In the genomic region with DNA sequence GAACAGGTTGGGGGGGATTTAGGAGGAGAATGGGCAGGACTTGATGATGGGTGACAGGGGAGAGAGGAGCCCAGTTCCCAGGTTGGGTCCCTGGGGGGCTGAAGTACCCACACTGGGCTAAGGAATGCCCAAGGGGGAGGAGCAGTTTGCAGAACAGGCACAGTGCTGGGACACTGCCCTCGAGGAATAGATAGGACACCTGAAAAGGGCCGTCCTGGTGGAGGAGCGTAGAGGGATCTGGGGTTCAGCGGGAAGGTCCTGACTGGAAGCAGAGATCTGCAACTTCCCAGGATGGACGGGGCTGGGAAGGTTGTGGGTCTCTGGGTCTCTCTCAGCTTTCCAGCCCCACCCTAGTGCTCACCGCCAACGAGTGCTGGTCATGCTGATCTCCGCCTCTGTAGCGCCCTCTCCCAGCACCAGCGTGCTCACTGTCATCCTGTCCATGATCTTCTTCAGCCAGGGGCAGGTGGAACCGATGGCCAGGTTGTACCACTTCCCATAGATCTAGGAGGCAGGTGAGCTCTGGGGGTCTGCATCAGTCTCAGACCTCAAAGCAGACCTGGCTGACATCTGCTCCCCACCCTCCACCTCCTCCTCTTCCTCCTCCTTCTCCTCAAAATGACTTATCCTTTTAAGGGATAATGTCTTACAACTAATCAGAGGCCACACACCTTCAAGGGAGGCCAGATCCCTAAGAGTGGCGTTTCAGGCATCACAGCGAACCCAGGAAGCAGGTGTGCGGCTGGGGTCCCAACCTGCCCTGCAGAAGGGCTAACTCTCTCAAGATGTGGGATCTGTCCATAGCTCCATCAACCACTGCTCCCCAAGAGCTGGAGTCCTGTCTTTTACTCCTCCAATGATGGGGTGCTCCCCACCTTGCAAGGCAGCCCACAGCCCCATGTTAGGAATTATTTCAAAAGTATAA, we compare ENCODE assay signal across 1 cellular context.
TF ChIP-seq lines count a peak whose summit lies in the region.

No MANE protein-coding gene starts in this region.

TF ChIP-seq in HepG2, 621 proteins besides CTCF, POLR2A, EP300 and RAD21 (continued from another document and continues in another):
- TF ChIP-seq, protein P1, sequence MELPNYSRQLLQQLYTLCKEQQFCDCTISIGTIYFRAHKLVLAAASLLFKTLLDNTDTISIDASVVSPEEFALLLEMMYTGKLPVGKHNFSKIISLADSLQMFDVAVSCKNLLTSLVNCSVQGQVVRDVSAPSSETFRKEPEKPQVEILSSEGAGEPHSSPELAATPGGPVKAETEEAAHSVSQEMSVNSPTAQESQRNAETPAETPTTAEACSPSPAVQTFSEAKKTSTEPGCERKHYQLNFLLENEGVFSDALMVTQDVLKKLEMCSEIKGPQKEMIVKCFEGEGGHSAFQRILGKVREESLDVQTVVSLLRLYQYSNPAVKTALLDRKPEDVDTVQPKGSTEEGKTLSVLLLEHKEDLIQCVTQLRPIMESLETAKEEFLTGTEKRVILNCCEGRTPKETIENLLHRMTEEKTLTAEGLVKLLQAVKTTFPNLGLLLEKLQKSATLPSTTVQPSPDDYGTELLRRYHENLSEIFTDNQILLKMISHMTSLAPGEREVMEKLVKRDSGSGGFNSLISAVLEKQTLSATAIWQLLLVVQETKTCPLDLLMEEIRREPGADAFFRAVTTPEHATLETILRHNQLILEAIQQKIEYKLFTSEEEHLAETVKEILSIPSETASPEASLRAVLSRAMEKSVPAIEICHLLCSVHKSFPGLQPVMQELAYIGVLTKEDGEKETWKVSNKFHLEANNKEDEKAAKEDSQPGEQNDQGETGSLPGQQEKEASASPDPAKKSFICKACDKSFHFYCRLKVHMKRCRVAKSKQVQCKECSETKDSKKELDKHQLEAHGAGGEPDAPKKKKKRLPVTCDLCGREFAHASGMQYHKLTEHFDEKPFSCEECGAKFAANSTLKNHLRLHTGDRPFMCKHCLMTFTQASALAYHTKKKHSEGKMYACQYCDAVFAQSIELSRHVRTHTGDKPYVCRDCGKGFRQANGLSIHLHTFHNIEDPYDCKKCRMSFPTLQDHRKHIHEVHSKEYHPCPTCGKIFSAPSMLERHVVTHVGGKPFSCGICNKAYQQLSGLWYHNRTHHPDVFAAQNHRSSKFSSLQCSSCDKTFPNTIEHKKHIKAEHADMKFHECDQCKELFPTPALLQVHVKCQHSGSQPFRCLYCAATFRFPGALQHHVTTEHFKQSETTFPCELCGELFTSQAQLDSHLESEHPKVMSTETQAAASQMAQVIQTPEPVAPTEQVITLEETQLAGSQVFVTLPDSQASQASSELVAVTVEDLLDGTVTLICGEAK (IDR thresholded peaks at IDR 0.05) = no peak
- TF ChIP-seq, protein P1 (CRISPR knock-in tag; IDR thresholded peaks at IDR 0.05) = 0 out of 2 replicates have a peak, but pooled peaks have one; percentile 36
- TF ChIP-seq TBX2 (CRISPR knock-in tag; IDR thresholded peaks at IDR 0.05; ENCODE audit: borderline replicate concordance) (peak; percentile 49; the same call in 1 of the 2 replicates), ZNF891 (CRISPR knock-in tag; IDR thresholded peaks at IDR 0.05) (no peak), ZNF441 (CRISPR knock-in tag; IDR thresholded peaks at IDR 0.05; ENCODE audit: borderline replicate concordance) (no peak), ZNF180 (CRISPR knock-in tag; IDR thresholded peaks at IDR 0.05; ENCODE audit: borderline replicate concordance, low read depth) (no peak), ZNF782 (CRISPR knock-in tag; IDR thresholded peaks at IDR 0.05; ENCODE audit: borderline replicate concordance) (no peak), SP1 (IDR thresholded peaks at IDR 0.05) (no peak), SP1 (CRISPR knock-in tag; IDR thresholded peaks at IDR 0.05) (no peak), SMYD3 (CRISPR knock-in tag; IDR thresholded peaks at IDR 0.05) (no peak), ZNF768 (CRISPR knock-in tag; IDR thresholded peaks at IDR 0.05) (peak; percentile 53; the same call in 1 of the 2 replicates), SRSF1 (optimal IDR thresholded peaks at IDR 0.05; ENCODE audit: low read depth, low read length) (no peak), ARHGAP35 (CRISPR knock-in tag; IDR thresholded peaks at IDR 0.05; ENCODE audit: borderline replicate concordance) (no peak), ZNF331 (CRISPR knock-in tag; IDR thresholded peaks at IDR 0.05) (no peak; the same call in 1 of the 2 replicates), SAFB2 (CRISPR knock-in tag; IDR thresholded peaks at IDR 0.05; ENCODE audit: borderline replicate concordance, low read depth) (no peak), RBAK (CRISPR knock-in tag; IDR thresholded peaks at IDR 0.05) (no peak)
- TF ChIP-seq, protein P2, sequence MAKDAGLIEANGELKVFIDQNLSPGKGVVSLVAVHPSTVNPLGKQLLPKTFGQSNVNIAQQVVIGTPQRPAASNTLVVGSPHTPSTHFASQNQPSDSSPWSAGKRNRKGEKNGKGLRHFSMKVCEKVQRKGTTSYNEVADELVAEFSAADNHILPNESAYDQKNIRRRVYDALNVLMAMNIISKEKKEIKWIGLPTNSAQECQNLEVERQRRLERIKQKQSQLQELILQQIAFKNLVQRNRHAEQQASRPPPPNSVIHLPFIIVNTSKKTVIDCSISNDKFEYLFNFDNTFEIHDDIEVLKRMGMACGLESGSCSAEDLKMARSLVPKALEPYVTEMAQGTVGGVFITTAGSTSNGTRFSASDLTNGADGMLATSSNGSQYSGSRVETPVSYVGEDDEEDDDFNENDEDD (CRISPR knock-in tag; IDR thresholded peaks at IDR 0.05; ENCODE audit: borderline replicate concordance) = no peak
- TF ChIP-seq, protein P3, sequence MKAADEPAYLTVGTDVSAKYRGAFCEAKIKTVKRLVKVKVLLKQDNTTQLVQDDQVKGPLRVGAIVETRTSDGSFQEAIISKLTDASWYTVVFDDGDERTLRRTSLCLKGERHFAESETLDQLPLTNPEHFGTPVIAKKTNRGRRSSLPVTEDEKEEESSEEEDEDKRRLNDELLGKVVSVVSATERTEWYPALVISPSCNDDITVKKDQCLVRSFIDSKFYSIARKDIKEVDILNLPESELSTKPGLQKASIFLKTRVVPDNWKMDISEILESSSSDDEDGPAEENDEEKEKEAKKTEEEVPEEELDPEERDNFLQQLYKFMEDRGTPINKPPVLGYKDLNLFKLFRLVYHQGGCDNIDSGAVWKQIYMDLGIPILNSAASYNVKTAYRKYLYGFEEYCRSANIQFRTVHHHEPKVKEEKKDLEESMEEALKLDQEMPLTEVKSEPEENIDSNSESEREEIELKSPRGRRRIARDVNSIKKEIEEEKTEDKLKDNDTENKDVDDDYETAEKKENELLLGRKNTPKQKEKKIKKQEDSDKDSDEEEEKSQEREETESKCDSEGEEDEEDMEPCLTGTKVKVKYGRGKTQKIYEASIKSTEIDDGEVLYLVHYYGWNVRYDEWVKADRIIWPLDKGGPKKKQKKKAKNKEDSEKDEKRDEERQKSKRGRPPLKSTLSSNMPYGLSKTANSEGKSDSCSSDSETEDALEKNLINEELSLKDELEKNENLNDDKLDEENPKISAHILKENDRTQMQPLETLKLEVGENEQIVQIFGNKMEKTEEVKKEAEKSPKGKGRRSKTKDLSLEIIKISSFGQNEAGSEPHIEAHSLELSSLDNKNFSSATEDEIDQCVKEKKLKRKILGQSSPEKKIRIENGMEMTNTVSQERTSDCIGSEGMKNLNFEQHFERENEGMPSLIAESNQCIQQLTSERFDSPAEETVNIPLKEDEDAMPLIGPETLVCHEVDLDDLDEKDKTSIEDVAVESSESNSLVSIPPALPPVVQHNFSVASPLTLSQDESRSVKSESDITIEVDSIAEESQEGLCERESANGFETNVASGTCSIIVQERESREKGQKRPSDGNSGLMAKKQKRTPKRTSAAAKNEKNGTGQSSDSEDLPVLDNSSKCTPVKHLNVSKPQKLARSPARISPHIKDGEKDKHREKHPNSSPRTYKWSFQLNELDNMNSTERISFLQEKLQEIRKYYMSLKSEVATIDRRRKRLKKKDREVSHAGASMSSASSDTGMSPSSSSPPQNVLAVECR (CRISPR knock-in tag; IDR thresholded peaks at IDR 0.05; ENCODE audit: borderline replicate concordance) = peak; percentile 82
- TF ChIP-seq, protein P4, sequence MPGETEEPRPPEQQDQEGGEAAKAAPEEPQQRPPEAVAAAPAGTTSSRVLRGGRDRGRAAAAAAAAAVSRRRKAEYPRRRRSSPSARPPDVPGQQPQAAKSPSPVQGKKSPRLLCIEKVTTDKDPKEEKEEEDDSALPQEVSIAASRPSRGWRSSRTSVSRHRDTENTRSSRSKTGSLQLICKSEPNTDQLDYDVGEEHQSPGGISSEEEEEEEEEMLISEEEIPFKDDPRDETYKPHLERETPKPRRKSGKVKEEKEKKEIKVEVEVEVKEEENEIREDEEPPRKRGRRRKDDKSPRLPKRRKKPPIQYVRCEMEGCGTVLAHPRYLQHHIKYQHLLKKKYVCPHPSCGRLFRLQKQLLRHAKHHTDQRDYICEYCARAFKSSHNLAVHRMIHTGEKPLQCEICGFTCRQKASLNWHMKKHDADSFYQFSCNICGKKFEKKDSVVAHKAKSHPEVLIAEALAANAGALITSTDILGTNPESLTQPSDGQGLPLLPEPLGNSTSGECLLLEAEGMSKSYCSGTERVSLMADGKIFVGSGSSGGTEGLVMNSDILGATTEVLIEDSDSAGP (CRISPR knock-in tag; IDR thresholded peaks at IDR 0.05; ENCODE audit: borderline replicate concordance) = peak; percentile 63
- TF ChIP-seq, protein P5, sequence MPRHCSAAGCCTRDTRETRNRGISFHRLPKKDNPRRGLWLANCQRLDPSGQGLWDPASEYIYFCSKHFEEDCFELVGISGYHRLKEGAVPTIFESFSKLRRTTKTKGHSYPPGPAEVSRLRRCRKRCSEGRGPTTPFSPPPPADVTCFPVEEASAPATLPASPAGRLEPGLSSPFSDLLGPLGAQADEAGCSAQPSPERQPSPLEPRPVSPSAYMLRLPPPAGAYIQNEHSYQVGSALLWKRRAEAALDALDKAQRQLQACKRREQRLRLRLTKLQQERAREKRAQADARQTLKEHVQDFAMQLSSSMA (CRISPR knock-in tag; IDR thresholded peaks at IDR 0.05) = no peak
- TF ChIP-seq, protein P6, sequence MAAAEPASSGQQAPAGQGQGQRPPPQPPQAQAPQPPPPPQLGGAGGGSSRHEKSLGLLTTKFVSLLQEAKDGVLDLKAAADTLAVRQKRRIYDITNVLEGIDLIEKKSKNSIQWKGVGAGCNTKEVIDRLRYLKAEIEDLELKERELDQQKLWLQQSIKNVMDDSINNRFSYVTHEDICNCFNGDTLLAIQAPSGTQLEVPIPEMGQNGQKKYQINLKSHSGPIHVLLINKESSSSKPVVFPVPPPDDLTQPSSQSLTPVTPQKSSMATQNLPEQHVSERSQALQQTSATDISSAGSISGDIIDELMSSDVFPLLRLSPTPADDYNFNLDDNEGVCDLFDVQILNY (CRISPR knock-in tag; conservative IDR thresholded peaks at IDR 0.05) = no peak
- TF ChIP-seq, protein P7, sequence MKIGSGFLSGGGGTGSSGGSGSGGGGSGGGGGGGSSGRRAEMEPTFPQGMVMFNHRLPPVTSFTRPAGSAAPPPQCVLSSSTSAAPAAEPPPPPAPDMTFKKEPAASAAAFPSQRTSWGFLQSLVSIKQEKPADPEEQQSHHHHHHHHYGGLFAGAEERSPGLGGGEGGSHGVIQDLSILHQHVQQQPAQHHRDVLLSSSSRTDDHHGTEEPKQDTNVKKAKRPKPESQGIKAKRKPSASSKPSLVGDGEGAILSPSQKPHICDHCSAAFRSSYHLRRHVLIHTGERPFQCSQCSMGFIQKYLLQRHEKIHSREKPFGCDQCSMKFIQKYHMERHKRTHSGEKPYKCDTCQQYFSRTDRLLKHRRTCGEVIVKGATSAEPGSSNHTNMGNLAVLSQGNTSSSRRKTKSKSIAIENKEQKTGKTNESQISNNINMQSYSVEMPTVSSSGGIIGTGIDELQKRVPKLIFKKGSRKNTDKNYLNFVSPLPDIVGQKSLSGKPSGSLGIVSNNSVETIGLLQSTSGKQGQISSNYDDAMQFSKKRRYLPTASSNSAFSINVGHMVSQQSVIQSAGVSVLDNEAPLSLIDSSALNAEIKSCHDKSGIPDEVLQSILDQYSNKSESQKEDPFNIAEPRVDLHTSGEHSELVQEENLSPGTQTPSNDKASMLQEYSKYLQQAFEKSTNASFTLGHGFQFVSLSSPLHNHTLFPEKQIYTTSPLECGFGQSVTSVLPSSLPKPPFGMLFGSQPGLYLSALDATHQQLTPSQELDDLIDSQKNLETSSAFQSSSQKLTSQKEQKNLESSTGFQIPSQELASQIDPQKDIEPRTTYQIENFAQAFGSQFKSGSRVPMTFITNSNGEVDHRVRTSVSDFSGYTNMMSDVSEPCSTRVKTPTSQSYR (CRISPR knock-in tag; IDR thresholded peaks at IDR 0.05; ENCODE audit: borderline replicate concordance) = no peak
- TF ChIP-seq, protein P8, sequence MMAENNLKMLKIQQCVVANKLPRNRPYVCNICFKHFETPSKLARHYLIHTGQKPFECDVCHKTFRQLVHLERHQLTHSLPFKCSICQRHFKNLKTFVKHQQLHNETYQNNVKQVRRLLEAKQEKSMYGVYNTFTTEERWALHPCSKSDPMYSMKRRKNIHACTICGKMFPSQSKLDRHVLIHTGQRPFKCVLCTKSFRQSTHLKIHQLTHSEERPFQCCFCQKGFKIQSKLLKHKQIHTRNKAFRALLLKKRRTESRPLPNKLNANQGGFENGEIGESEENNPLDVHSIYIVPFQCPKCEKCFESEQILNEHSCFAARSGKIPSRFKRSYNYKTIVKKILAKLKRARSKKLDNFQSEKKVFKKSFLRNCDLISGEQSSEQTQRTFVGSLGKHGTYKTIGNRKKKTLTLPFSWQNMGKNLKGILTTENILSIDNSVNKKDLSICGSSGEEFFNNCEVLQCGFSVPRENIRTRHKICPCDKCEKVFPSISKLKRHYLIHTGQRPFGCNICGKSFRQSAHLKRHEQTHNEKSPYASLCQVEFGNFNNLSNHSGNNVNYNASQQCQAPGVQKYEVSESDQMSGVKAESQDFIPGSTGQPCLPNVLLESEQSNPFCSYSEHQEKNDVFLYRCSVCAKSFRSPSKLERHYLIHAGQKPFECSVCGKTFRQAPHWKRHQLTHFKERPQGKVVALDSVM (CRISPR knock-in tag; IDR thresholded peaks at IDR 0.05) = no peak
- TF ChIP-seq, protein P9, sequence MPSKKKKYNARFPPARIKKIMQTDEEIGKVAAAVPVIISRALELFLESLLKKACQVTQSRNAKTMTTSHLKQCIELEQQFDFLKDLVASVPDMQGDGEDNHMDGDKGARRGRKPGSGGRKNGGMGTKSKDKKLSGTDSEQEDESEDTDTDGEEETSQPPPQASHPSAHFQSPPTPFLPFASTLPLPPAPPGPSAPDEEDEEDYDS (CRISPR knock-in tag; IDR thresholded peaks at IDR 0.05) = no peak
